27 cellular contexts compared by ENCODE assay signal in genomic region chr6:170181338-170181690, GRCh38.
"Had no signal": no experiment of that assay in that cellular context is flagged by ENCODE, and none has a peak within 500 bp of the region (broad histone marks: within the 10 kb centered on the region; RNA-seq: fewer than 3 reads in every experiment).

No MANE protein-coding gene starts in this region.

- H3K27me3 ChIP-seq: SJCRH30 had no signal

- H3K4me1 Mint-ChIP-seq: activated CD4-positive, alpha-beta memory T cell treated with anti-CD3 and anti-CD28 coated beads, Interleukin-2, amount 10 ng/mL, durations not matched to agents 7 days and 5 days; activated CD4-positive, alpha-beta T cell treated with anti-CD3 and anti-CD28 coated beads for 36 hours had no signal

- H3K4me1 ChIP-seq: adrenal gland, SJCRH30 had no signal

- H3K4me3 Mint-ChIP-seq: activated CD4-positive, alpha-beta memory T cell treated with anti-CD3 and anti-CD28 coated beads, Interleukin-2, amount 10 ng/mL, durations not matched to agents 7 days and 5 days; activated CD4-positive, alpha-beta T cell treated with anti-CD3 and anti-CD28 coated beads for 36 hours; activated naive CD8-positive, alpha-beta T cell treated with anti-CD3 and anti-CD28 coated beads, Interleukin-2, amount 10 ng/mL, durations not matched to agents 7 days and 5 days; activated T-helper 17 cell treated with anti-CD3 and anti-CD28 coated beads, Interleukin-2, amount 50 U/mL, for 72 hours had no signal

- H3K27ac Mint-ChIP-seq: activated CD4-positive, alpha-beta memory T cell treated with anti-CD3 and anti-CD28 coated beads, Interleukin-2, amount 10 ng/mL, durations not matched to agents 7 days and 5 days; activated CD4-positive, alpha-beta T cell treated with anti-CD3 and anti-CD28 coated beads for 36 hours; activated T-helper 17 cell treated with anti-CD3 and anti-CD28 coated beads, Interleukin-2, amount 50 U/mL, for 72 hours had no signal

- H3K27ac ChIP-seq: adrenal gland, SJCRH30, VCaP had no signal

- H3K9me3 ChIP-seq: adrenal gland, SJCRH30, SK-N-SH had no signal

- H3K9ac ChIP-seq: SK-N-SH had no signal

- H3K27me3 Mint-ChIP-seq: activated CD4-positive, alpha-beta memory T cell treated with anti-CD3 and anti-CD28 coated beads, Interleukin-2, amount 10 ng/mL, durations not matched to agents 7 days and 5 days; activated CD4-positive, alpha-beta T cell treated with anti-CD3 and anti-CD28 coated beads for 36 hours; activated naive CD8-positive, alpha-beta T cell treated with anti-CD3 and anti-CD28 coated beads, Interleukin-2, amount 10 ng/mL, durations not matched to agents 7 days and 5 days; activated T-helper 17 cell treated with anti-CD3 and anti-CD28 coated beads, Interleukin-2, amount 50 U/mL, for 72 hours had no signal

- H3K4me3 ChIP-seq: adrenal gland, SJCRH30 had no signal

- DNase-seq: activated CD4-positive, alpha-beta memory T cell treated with anti-CD3 and anti-CD28 coated beads, Interleukin-2, amount 10 ng/mL, durations not matched to agents 7 days and 5 days; activated CD4-positive, alpha-beta T cell treated with anti-CD3 and anti-CD28 coated beads for 36 hours; activated CD4-positive, alpha-beta T cell treated with anti-CD3 and anti-CD28 coated beads, Interleukin-2, amount 50 U/mL, for 1 hour; activated CD4-positive, CD25-positive, alpha-beta regulatory T cell; activated gamma-delta T cell; activated naive CD4-positive, alpha-beta T cell treated with anti-CD3 and anti-CD28 coated beads, Interleukin-2, amount 50 U/mL, for 16 hours; activated naive CD8-positive, alpha-beta T cell treated with anti-CD3 and anti-CD28 coated beads, Interleukin-2, amount 10 ng/mL, durations not matched to agents 7 days and 5 days; activated T-cell treated with anti-CD3 and anti-CD28 coated beads, Interleukin-2, amount 50 U/mL, for 48 hours; anterior cingulate cortex; Kasumi-1; NCI-H1105 treated with DMSO at 0.1 percent for 48 hours; NCI-H1436 treated with DMSO at 0.1 percent for 48 hours; NCI-H187; NCI-H2081; NCI-H510A treated with DMSO at 0.1 percent for 48 hours; NCI-H69; NK-92 treated with Interleukin-12 subunit alpha and Interleukin-12 subunit beta, amount 100 ng/mL, for 24 hours; OCI-M1; Right ventricle myocardium superior; RPMI8226; SJCRH30; SK-N-SH; T-helper 1 cell had no signal

- H3K36me3 ChIP-seq: adrenal gland, SJCRH30 had no signal

- ATAC-seq: activated CD4-positive, alpha-beta T cell treated with anti-CD3 and anti-CD28 coated beads for 36 hours; activated T-helper 17 cell treated with anti-CD3 and anti-CD28 coated beads, Interleukin-2, amount 50 U/mL, for 72 hours; Panc1 had no signal
